Comparison of ENCODE assay signal across 8 cellular contexts in genomic region chr6:73309534-73309783, GRCh38.
DNase-seq lines count a peak whose midpoint lies in the region; ATAC-seq and TF ChIP-seq lines count a peak whose summit lies in the region.

No MANE protein-coding gene starts in this region.

- DNase-seq in cerebellar cortex (ENCODE audit: low spot score) (peak; percentile 57), NCI-H2227 treated with DMSO at 0.1 percent for 48 hours (lab: John Stamatoyannopoulos, UW) (no peak), LoVo (ENCODE audit: low spot score) (no peak), NOMO-1 treated with DMSO at 0.1 percent for 48 hours (lab: John Stamatoyannopoulos, UW; ENCODE audit: unreplicated experiment) (no peak)

- peak overlapping the region; percentile 67 for H3K9ac ChIP-seq in HUES48 (ENCODE audit: low read depth, low read length)
- H3K9ac ChIP-seq in muscle layer of colon (ENCODE audit: low read length), result no peak overlapping the region

- H3K4me1 ChIP-seq in HUES48 (ENCODE audit: control insufficient read depth, insufficient read depth, low read length), result no peaks in the 10 kb centered on the region; the same call in 1 of the 2 replicates
- H3K4me1 ChIP-seq in muscle layer of colon (ENCODE audit: insufficient read depth, low read length), result no peaks in the 10 kb centered on the region

- H3K9me3 ChIP-seq in HUES48 (ENCODE audit: control insufficient read depth, insufficient read depth, low read length) (no peaks in the 10 kb centered on the region), muscle layer of colon (ENCODE audit: low read length) (no peaks in the 10 kb centered on the region)

- H3K27ac ChIP-seq in HUES48 (ENCODE audit: low read depth, low read length), result peak overlapping the region; percentile 53
- H3K27ac ChIP-seq in muscle layer of colon (ENCODE audit: low read depth, low read length), result no peak overlapping the region

- H3K4me3 ChIP-seq in GM12875 (ENCODE audit: low read depth, low read length), result peak overlapping the region; percentile 85
- H3K4me3 ChIP-seq in HUES48 (ENCODE audit: low read depth, low read length), result peak overlapping the region; percentile 79
- peak overlapping the region; percentile 62 to 63 for H3K4me3 ChIP-seq in muscle layer of colon (ENCODE audit: low read depth in 1 of 2, low read length in 2 of 2)

- H3K27me3 ChIP-seq in HUES48 (ENCODE audit: control insufficient read depth, insufficient read depth, low read length) (no peaks in the 10 kb centered on the region), muscle layer of colon (ENCODE audit: control insufficient read depth in 1 of 2, insufficient read depth in 2 of 2, low read length in 2 of 2) (peaks cover 0 to under 1% of the 10 kb centered on the region in 2 donors)

- no peak for TF ChIP-seq CTCF in GM12875 (IDR thresholded peaks at IDR 0.05; ENCODE audit: borderline replicate concordance, insufficient read depth, low read depth, low read length)

- no peak for ATAC-seq in HG02885 (IDR thresholded peaks at IDR 0.05; ENCODE audit: poor library complexity, unreplicated experiment)

- H3K36me3 ChIP-seq in HUES48 (ENCODE audit: control insufficient read depth, insufficient read depth, low read length) (0 out of 2 replicates have a peak, but pooled peaks cover 3% of the 10 kb centered on the region), muscle layer of colon (ENCODE audit: insufficient read depth, low read length) (no peaks in the 10 kb centered on the region)
